ENCODE assay signal across 9 cellular contexts in genomic region chr7:149415391-149416068, GRCh38. TPM values are rescaled to one million over a fixed set of nuclear protein-coding genes. Genes with fewer than 3 reads are reported as not detected.
DNase-seq lines count a peak whose midpoint lies in the region; ATAC-seq and TF ChIP-seq lines count a peak whose summit lies in the region.
"Had no signal": no experiment of that assay in that cellular context is flagged by ENCODE, and none has a peak within 500 bp of the region (broad histone marks: within the 10 kb centered on the region; RNA-seq: fewer than 3 reads in every experiment).

No MANE protein-coding gene starts in this region.

- H4K8ac ChIP-seq in IMR-90 (ENCODE audit: low read depth in 2 of 2, low read length in 2 of 2) (no peak overlapping the region), neuronal stem cell (ENCODE audit: low read depth, low read length) (no peak overlapping the region)

- in situ Hi-C loops in IMR-90 (cut with MboI; ENCODE audit: low sequenced_read_pairs): no loop called here

- WGBS in IMR-90 (ENCODE audit: extremely low coverage in 2 of 2, insufficient read length in 1 of 2), 2 experiments: 35% methylated on average over 20 of the region's 26 CpGs; no CpG with 5 or more reads in 1 of the 2 experiments
- no CpG with 5 or more reads among the region's 26 CpGs for WGBS in neuronal stem cell (ENCODE audit: extremely low coverage in 2 of 2, insufficient read length in 2 of 2, insufficient replicate concordance in 1 of 2), 2 donors

- H3K9ac ChIP-seq in IMR-90 (ENCODE audit: low read depth, low read length) (no peak overlapping the region), neuronal stem cell (ENCODE audit: low read depth, low read length, poor library complexity) (no peak overlapping the region)

- H3K23ac ChIP-seq in IMR-90 (ENCODE audit: low read depth, low read length): no peak overlapping the region
- H3K23ac ChIP-seq in neuronal stem cell (ENCODE audit: low read depth, low read length, poor library complexity): no peak overlapping the region

- no peak overlapping the region for H2BK20ac ChIP-seq in IMR-90 (ENCODE audit: low read depth, low read length)

- H3K4me3 ChIP-seq in AG04449 (ENCODE audit: low read depth, low read length): peak overlapping the region; percentile 25
- no peak overlapping the region; the same call in 1 of the 2 replicates for H3K4me3 ChIP-seq in IMR-90 (ENCODE audit: insufficient read depth, low read depth, low read length)
- H3K4me3 ChIP-seq in neuronal stem cell (ENCODE audit: low read length in 2 of 2): peak overlapping the region; percentile 40 to 80
- H3K4me3 ChIP-seq: lung had no signal

- peak overlapping the region; percentile 85 for H2AFZ ChIP-seq in IMR-90 (replicated peaks; ENCODE audit: low read length, poor library complexity)
- peak overlapping the region; percentile 81 for H2AFZ ChIP-seq in neuronal stem cell (ENCODE audit: low read length)

- H3K4me1 ChIP-seq in IMR-90 (ENCODE audit: control insufficient read depth, insufficient read depth, low read length): no peaks in the 10 kb centered on the region
- no peaks in the 10 kb centered on the region for H3K4me1 ChIP-seq in neuronal stem cell (ENCODE audit: control insufficient read depth in 2 of 2, insufficient read depth in 1 of 2, low read depth in 1 of 2, low read length in 2 of 2)

- H3K27ac ChIP-seq in IMR-90 (ENCODE audit: insufficient read depth, low read length) (no peak overlapping the region), neuronal stem cell (replicated peaks; ENCODE audit: low read length) (no peak overlapping the region)

- H2BK5ac ChIP-seq in IMR-90 (ENCODE audit: low read depth, low read length, poor library complexity, severe bottlenecking): no peak overlapping the region
- H2BK5ac ChIP-seq in neuronal stem cell (ENCODE audit: low read length): no peak overlapping the region

- no peak overlapping the region for H3K14ac ChIP-seq in IMR-90 (replicated peaks; ENCODE audit: low read depth, low read length)
- H3K14ac ChIP-seq in neuronal stem cell (ENCODE audit: low read length): no peak overlapping the region

- POLR2A ChIA-PET in AG04449 (lab: Yijun Ruan, JAX) (no interaction called here), IMR-90 (lab: Charles Lee; ENCODE audit: unreplicated experiment) (no interaction called here)

- DNase-seq in AG04449 (ENCODE audit: low read depth, low spot score) (no peak), IMR-90 (peak; percentile 37), fibroblast of peridontal ligament (ENCODE audit: extremely low read depth) (peak; percentile 4), neuronal stem cell (ENCODE audit: low spot score) (no peak), HCEC 1CT (no peak), D341Med (ENCODE audit: low spot score) (no peak), MV-4-11 (lab: John Stamatoyannopoulos, UW) (no peak), NCI-H1436 treated with DMSO at 0.1 percent for 48 hours (lab: John Stamatoyannopoulos, UW) (no peak)

- no peaks in the 10 kb centered on the region for H4K20me1 ChIP-seq in IMR-90 (ENCODE audit: insufficient read depth, low read length)

- H3K36me3 ChIP-seq in IMR-90 (ENCODE audit: control insufficient read depth, insufficient read depth, low read length): no peaks in the 10 kb centered on the region
- no peaks in the 10 kb centered on the region for H3K36me3 ChIP-seq in neuronal stem cell (replicated peaks in 1 of 2; ENCODE audit: control insufficient read depth in 2 of 2, insufficient read depth in 2 of 2, low read length in 2 of 2)

- H3K4ac ChIP-seq in IMR-90 (ENCODE audit: low read depth, low read length): no peak overlapping the region
- H3K4ac ChIP-seq in neuronal stem cell (ENCODE audit: low read length): no peak overlapping the region

- no peak for TF ChIP-seq RAD21 in IMR-90 (IDR thresholded peaks at IDR 0.05; ENCODE audit: low read length)

- no peak overlapping the region for H2AK5ac ChIP-seq in IMR-90 (ENCODE audit: low read depth, low read length)
- no peak overlapping the region for H2AK5ac ChIP-seq in neuronal stem cell (ENCODE audit: low read depth, low read length)

- H2BK15ac ChIP-seq in IMR-90 (ENCODE audit: low read depth, low read length): no peak overlapping the region
- no peak overlapping the region for H2BK15ac ChIP-seq in neuronal stem cell (ENCODE audit: low read length)

- H3K9me1 ChIP-seq in IMR-90 (ENCODE audit: insufficient read depth, low read length): no peaks in the 10 kb centered on the region

- ATAC-seq in IMR-90 (ENCODE audit: low read depth): peak; percentile 21

- H4K5ac ChIP-seq in IMR-90 (ENCODE audit: low read depth, low read length): no peak overlapping the region

- H3K9me3 ChIP-seq in IMR-90 (ENCODE audit: control insufficient read depth, insufficient read depth, low read length): no peaks in the 10 kb centered on the region
- no peaks in the 10 kb centered on the region for H3K9me3 ChIP-seq in neuronal stem cell (replicated peaks in 1 of 2; ENCODE audit: control insufficient read depth in 2 of 2, insufficient read depth in 1 of 2, low read depth in 1 of 2, low read length in 2 of 2)

- dilution Hi-C loops in IMR-90 (cut with HindIII; ENCODE audit: low sequenced_read_pairs, unreplicated experiment): no loop called here

- H3K27me3 ChIP-seq in IMR-90 (ENCODE audit: control insufficient read depth, insufficient read depth, low read length) (no peaks in the 10 kb centered on the region), neuronal stem cell (ENCODE audit: control insufficient read depth in 3 of 3, insufficient read depth in 3 of 3, low read depth in 1 of 3, low read length in 3 of 3) (peaks cover 0 to 15% (median 3%) of the 10 kb centered on the region in 3 experiments)

- no peak overlapping the region for H3K56ac ChIP-seq in IMR-90 (ENCODE audit: extremely low read depth, insufficient read depth, low read length)

- TF ChIP-seq CTCF in AG04449 (IDR thresholded peaks at IDR 0.05; ENCODE audit: insufficient read depth, low read length, missing control alignments) (no peak), IMR-90 (conservative IDR thresholded peaks at IDR 0.05; ENCODE audit: low read depth, low read length) (no peak)

- H2BK120ac ChIP-seq in IMR-90 (ENCODE audit: low read depth, low read length) (no peak overlapping the region), neuronal stem cell (ENCODE audit: low read depth, low read length) (no peak overlapping the region)

- H3K18ac ChIP-seq in IMR-90 (ENCODE audit: low read depth, low read length) (no peak overlapping the region), neuronal stem cell (ENCODE audit: low read length) (peak overlapping the region; percentile 32)

- H4K91ac ChIP-seq in IMR-90 (ENCODE audit: insufficient read depth, low read depth, low read length) (no peak overlapping the region), neuronal stem cell (ENCODE audit: low read depth, low read length, poor library complexity) (no peak overlapping the region)

- intact Hi-C loops in IMR-90 (cut with micrococcal nuclease): no loop called here

- no TSS peak for BruUV-seq in IMR-90 (replicated peaks; lab: Mats Ljungman, UMichigan)

- H3K79me1 ChIP-seq in IMR-90 (ENCODE audit: low read depth in 1 of 2, low read length in 2 of 2) (no peaks in the 10 kb centered on the region), neuronal stem cell (ENCODE audit: low read depth, low read length) (no peaks in the 10 kb centered on the region)

- no peak overlapping the region for H2AK9ac ChIP-seq in IMR-90 (replicated peaks; ENCODE audit: low read depth, low read length, poor library complexity)

- no peak for TF ChIP-seq POLR2A in IMR-90 (IDR thresholded peaks at IDR 0.05; ENCODE audit: low read depth, low read length)

- CTCF ChIA-PET in AG04449 (lab: Yijun Ruan, JAX): no interaction called here
- CTCF ChIA-PET in IMR-90 (lab: Yijun Ruan, JAX): no interaction called here

- H2BK12ac ChIP-seq in neuronal stem cell (ENCODE audit: low read length): no peak overlapping the region

- H3K4me2 ChIP-seq in IMR-90 (ENCODE audit: low read depth, low read length): no peak overlapping the region
- H3K4me2 ChIP-seq in neuronal stem cell (ENCODE audit: insufficient read depth, low read length, poor library complexity, severe bottlenecking): peak overlapping the region; percentile 60

TF ChIP-seq in IMR-90, 13 proteins besides CTCF, POLR2A, EP300 and RAD21:
- TF ChIP-seq, protein P1, sequence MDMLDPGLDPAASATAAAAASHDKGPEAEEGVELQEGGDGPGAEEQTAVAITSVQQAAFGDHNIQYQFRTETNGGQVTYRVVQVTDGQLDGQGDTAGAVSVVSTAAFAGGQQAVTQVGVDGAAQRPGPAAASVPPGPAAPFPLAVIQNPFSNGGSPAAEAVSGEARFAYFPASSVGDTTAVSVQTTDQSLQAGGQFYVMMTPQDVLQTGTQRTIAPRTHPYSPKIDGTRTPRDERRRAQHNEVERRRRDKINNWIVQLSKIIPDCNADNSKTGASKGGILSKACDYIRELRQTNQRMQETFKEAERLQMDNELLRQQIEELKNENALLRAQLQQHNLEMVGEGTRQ (IDR thresholded peaks at IDR 0.05; ENCODE audit: low read depth, low read length): no peak
- no peak for TF ChIP-seq RFX5 (IDR thresholded peaks at IDR 0.05; ENCODE audit: low read depth, low read length)
- no peak for TF ChIP-seq RCOR1 (IDR thresholded peaks at IDR 0.05; ENCODE audit: insufficient replicate concordance, low read length)
- no peak for TF ChIP-seq CEBPB (IDR thresholded peaks at IDR 0.05; ENCODE audit: low read depth, low read length)
TF ChIP-seq in IMR-90: peak in this region for 0.

RNA-seq across cellular contexts. Expression of gene ZNF777, which starts 45.3 kb away (rescaled TPM):
- 3.2 and 3.6 TPM in 2 replicates for total RNA-seq in IMR-90 (2012; rRNA removed)
- 6.5 and 7.9 TPM in 2 replicates for polyA plus RNA-seq in IMR-90 (2012; rRNA removed)
- 4.9 and 7.9 TPM in 2 replicates for polyA plus RNA-seq in IMR-90 (2012; cell fraction: cytosol; rRNA removed)
- 5.6 and 10.0 TPM in 2 replicates for polyA plus RNA-seq in IMR-90 (2012; cell fraction: nucleus; rRNA removed; ENCODE audit: low replicate concordance)
- 11.3 TPM for polyA plus RNA-seq in neuronal stem cell (2013, experiment 1 of 2)
- 10.9 TPM for polyA plus RNA-seq in neuronal stem cell (2013, experiment 2 of 2)

Comparison
In these comparisons a context has a peak if more than half of its experiments do, and no peak if none do; other contexts are left out.
1. DNase-seq: peak in IMR-90 (single experiment) and fibroblast of peridontal ligament (single experiment); none in AG04449 (single experiment), neuronal stem cell (single experiment), HCEC 1CT (single experiment), D341Med (single experiment), MV-4-11 (single experiment) and NCI-H1436 treated with DMSO at 0.1 percent for 48 hours (single experiment).